ENCODE assay signal across 15 cellular contexts in the genomic region with DNA sequence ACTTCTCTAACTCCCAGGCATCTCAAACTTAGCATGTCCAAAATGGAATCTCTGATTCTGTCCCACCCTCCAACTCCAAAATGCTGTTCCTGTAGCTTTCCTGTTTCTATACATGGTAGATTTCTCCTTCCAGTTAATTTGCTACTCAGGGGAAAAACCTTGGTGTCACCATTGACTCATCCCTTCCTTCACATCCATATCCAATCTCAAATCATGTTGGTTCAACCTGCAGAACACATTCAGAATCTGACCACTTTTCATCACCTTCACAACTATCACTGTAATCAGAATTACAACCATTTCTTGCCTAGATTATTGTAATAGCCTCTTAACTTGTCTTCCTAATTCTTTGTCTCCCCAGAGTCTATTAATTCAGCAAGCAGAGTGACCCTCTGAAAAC. TPM values are rescaled to one million over a fixed set of nuclear protein-coding genes. Genes with fewer than 3 reads are reported as not detected.
"Had no signal": no experiment of that assay in that cellular context is flagged by ENCODE, and none has a peak within 500 bp of the region (broad histone marks: within the 10 kb centered on the region; RNA-seq: fewer than 3 reads in every experiment).

No MANE protein-coding gene starts in this region.

- H3K9me3 Mint-ChIP-seq: activated B cell treated with CpG ODN at 0.5 μM for 24 hours; activated CD4-positive, alpha-beta T cell treated with anti-CD3 and anti-CD28 coated beads, Interleukin-2, amount 10 ng/mL, durations not matched to agents 7 days and 5 days; dendritic cell treated with granulocyte-macrophage colony-stimulating factor and Interleukin-4, amounts not matched to agents 40 ng/mL and 50 ng/mL, for 4 days; natural killer cell treated with Interleukin-12 subunit alpha and Interleukin-12 subunit beta and Interleukin-15 and Interleukin-18, amount 100 ng/mL, for 72 hours; stimulated activated naive B cell treated with anti-CD40 and anti-IgM and Interleukin-4, amounts not matched to agents 10 μg/mL and 1 μg/mL and 100 μg/mL, for 72 hours had no signal

- H3K27ac ChIP-seq: SJCRH30 had no signal

- H3K27me3 ChIP-seq: SJCRH30 had no signal

- H3K4me1 ChIP-seq: SJCRH30 had no signal

- H3K27me3 Mint-ChIP-seq: activated B cell treated with CpG ODN at 0.5 μM for 24 hours; activated CD4-positive, alpha-beta T cell treated with anti-CD3 and anti-CD28 coated beads, Interleukin-2, amount 10 ng/mL, durations not matched to agents 7 days and 5 days; dendritic cell treated with granulocyte-macrophage colony-stimulating factor and Interleukin-4, amounts not matched to agents 40 ng/mL and 50 ng/mL, for 4 days; natural killer cell treated with Interleukin-12 subunit alpha and Interleukin-12 subunit beta and Interleukin-15 and Interleukin-18, amount 100 ng/mL, for 72 hours; stimulated activated naive B cell treated with anti-CD40 and anti-IgM and Interleukin-4, amounts not matched to agents 10 μg/mL and 1 μg/mL and 100 μg/mL, for 72 hours had no signal

- H3K4me3 Mint-ChIP-seq: activated B cell treated with CpG ODN at 0.5 μM for 24 hours; activated CD4-positive, alpha-beta T cell treated with anti-CD3 and anti-CD28 coated beads, Interleukin-2, amount 10 ng/mL, durations not matched to agents 7 days and 5 days; dendritic cell treated with granulocyte-macrophage colony-stimulating factor and Interleukin-4, amounts not matched to agents 40 ng/mL and 50 ng/mL, for 4 days; natural killer cell treated with Interleukin-12 subunit alpha and Interleukin-12 subunit beta and Interleukin-15 and Interleukin-18, amount 100 ng/mL, for 72 hours; stimulated activated naive B cell treated with anti-CD40 and anti-IgM and Interleukin-4, amounts not matched to agents 10 μg/mL and 1 μg/mL and 100 μg/mL, for 72 hours had no signal

- H3K4me3 ChIP-seq: SJCRH30 had no signal

- ATAC-seq: natural killer cell treated with Interleukin-12 subunit alpha and Interleukin-12 subunit beta and Interleukin-15 and Interleukin-18, amount 100 ng/mL, for 72 hours; stimulated activated naive B cell treated with anti-CD40 and anti-IgM and Interleukin-4, amounts not matched to agents 10 μg/mL and 1 μg/mL and 100 μg/mL, for 72 hours had no signal

- H3K27ac Mint-ChIP-seq: activated B cell treated with CpG ODN at 0.5 μM for 24 hours; activated CD4-positive, alpha-beta T cell treated with anti-CD3 and anti-CD28 coated beads, Interleukin-2, amount 10 ng/mL, durations not matched to agents 7 days and 5 days; dendritic cell treated with granulocyte-macrophage colony-stimulating factor and Interleukin-4, amounts not matched to agents 40 ng/mL and 50 ng/mL, for 4 days had no signal

- DNase-seq: activated B cell treated with CpG ODN at 0.5 μM for 24 hours; activated CD4-positive, alpha-beta T cell treated with anti-CD3 and anti-CD28 coated beads, Interleukin-2, amount 10 ng/mL, durations not matched to agents 7 days and 5 days; aorta; cerebellar nuclear complex; effector memory CD4-positive, alpha-beta T cell; foreskin melanocyte; kidney glomerular epithelial cell; mesendoderm; SJCRH30; stimulated activated naive B cell treated with anti-CD40 and anti-IgM and Interleukin-4, amounts not matched to agents 10 μg/mL and 1 μg/mL and 100 μg/mL, for 72 hours; T-helper 2 cell had no signal

- H3K9me3 ChIP-seq: SJCRH30 had no signal

RNA-seq across cellular contexts. Expression of gene LIX1, which starts 29.8 kb away (rescaled TPM):
- total RNA-seq: activated B cell treated with CpG ODN at 0.5 μM for 24 hours; activated CD4-positive, alpha-beta T cell treated with anti-CD3 and anti-CD28 coated beads, Interleukin-2, amount 10 ng/mL, durations not matched to agents 7 days and 5 days; aorta; fibroblast of lung; liver; natural killer cell treated with Interleukin-12 subunit alpha and Interleukin-12 subunit beta and Interleukin-15 and Interleukin-18, amount 100 ng/mL, for 72 hours had no signal
